Comparison of ENCODE assay signal across 8 cellular contexts in genomic region chr19:40285353-40286234, GRCh38. TPM values are rescaled to one million over a fixed set of nuclear protein-coding genes. Genes with fewer than 3 reads are reported as not detected.
DNase-seq lines count a peak whose midpoint lies in the region; ATAC-seq and TF ChIP-seq lines count a peak whose summit lies in the region.

No MANE protein-coding gene starts in this region.

- peak; percentile 97 for DNase-seq in D341Med (ENCODE audit: low spot score)
- DNase-seq in NT2/D1 (ENCODE audit: low read depth, low spot score) = peak; percentile 93
- peak; percentile 96 for DNase-seq in activated CD8-positive, alpha-beta memory T cell treated with anti-CD3 and anti-CD28 coated beads, Interleukin-2, amount 50 U/mL, for 48 hours
- peak; percentile 92 for DNase-seq in endothelial cell (ENCODE audit: low spot score)
- peak; percentile 88 for DNase-seq in stimulated activated CD8-positive, alpha-beta memory T cell treated with anti-CD3 and anti-CD28 coated beads, Interleukin-15, amount 100 ng/mL, for 24 hours (ENCODE audit: low read depth)

- H3K36me3 Mint-ChIP-seq in endothelial cell (ENCODE audit: low read depth, unreplicated experiment) = peaks cover 4% of the 10 kb centered on the region

- peak overlapping the region; percentile 82 for H3K4me3 ChIP-seq in HUES48 (ENCODE audit: low read depth, low read length)
- peak overlapping the region; percentile 60 for H3K4me3 ChIP-seq in NT2/D1 (ENCODE audit: insufficient read length, low read depth)
- peak overlapping the region; percentile 94 for H3K4me3 ChIP-seq in mesodermal cell (ENCODE audit: extremely low read depth, insufficient read depth, low read length, poor library complexity, severe bottlenecking)

- no peaks in the 10 kb centered on the region for H3K27me3 ChIP-seq in HUES48 (ENCODE audit: control insufficient read depth, insufficient read depth, low read length)
- no peaks in the 10 kb centered on the region for H3K27me3 ChIP-seq in NT2/D1 (ENCODE audit: insufficient read depth, insufficient read length)

- H3K4me1 Mint-ChIP-seq in endothelial cell (ENCODE audit: unreplicated experiment) = peaks cover 18% of the 10 kb centered on the region

- H3K9me3 Mint-ChIP-seq in endothelial cell (ENCODE audit: unreplicated experiment) = no peaks in the 10 kb centered on the region

- peak overlapping the region; percentile 99 for H3K27ac ChIP-seq in HUES48 (ENCODE audit: low read depth, low read length)
- peak overlapping the region; percentile 97 for H3K27ac ChIP-seq in mesodermal cell (ENCODE audit: low read depth, low read length, severe bottlenecking)

- WGBS in mesodermal cell (ENCODE audit: insufficient coverage in 2 of 2), 2 experiments = 13 to 18% methylated on average over 20 to 29 of the region's 42 CpGs

- H3K9me3 ChIP-seq in HUES48 (ENCODE audit: control insufficient read depth, insufficient read depth, low read length) (no peaks in the 10 kb centered on the region), NT2/D1 (ENCODE audit: insufficient read depth, low read length) (no peaks in the 10 kb centered on the region), mesodermal cell (ENCODE audit: control insufficient read depth, low read length) (no peaks in the 10 kb centered on the region)

- peak overlapping the region; percentile 93 for H3K9ac ChIP-seq in HUES48 (ENCODE audit: low read depth, low read length)
- no peak overlapping the region for H3K9ac ChIP-seq in NT2/D1 (ENCODE audit: insufficient read length, low read depth)

- no peak for TF ChIP-seq CTCF in endothelial cell (IDR thresholded peaks at IDR 0.05; ENCODE audit: unreplicated experiment)

- H3K4me1 ChIP-seq in HUES48 (ENCODE audit: control insufficient read depth, insufficient read depth, low read length) (peaks cover 12% of the 10 kb centered on the region), NT2/D1 (ENCODE audit: insufficient read depth, insufficient read length) (peaks cover 10% of the 10 kb centered on the region), mesodermal cell (ENCODE audit: control insufficient read depth, insufficient read depth, low read length, poor library complexity, severe bottlenecking) (peaks cover 24% of the 10 kb centered on the region)

- ATAC-seq in GM21423 (IDR thresholded peaks at IDR 0.05; ENCODE audit: unreplicated experiment) = peak; percentile 81

- H3K36me3 ChIP-seq in HUES48 (ENCODE audit: control insufficient read depth, insufficient read depth, low read length) (peaks cover 9% of the 10 kb centered on the region; the same call in 1 of the 2 replicates), NT2/D1 (ENCODE audit: insufficient read depth, insufficient read length, low read length) (peaks cover 18% of the 10 kb centered on the region), mesodermal cell (ENCODE audit: control insufficient read depth, insufficient read depth, low read length) (peaks cover 14% of the 10 kb centered on the region)

- peak overlapping the region; percentile 91 for H3K4me3 Mint-ChIP-seq in endothelial cell (ENCODE audit: unreplicated experiment)

- H3K27me3 Mint-ChIP-seq in endothelial cell (ENCODE audit: unreplicated experiment) = peaks cover 7% of the 10 kb centered on the region

- H3K27ac Mint-ChIP-seq in endothelial cell (ENCODE audit: unreplicated experiment) = peak overlapping the region; percentile 98

RNA-seq across cellular contexts. Expression of gene AKT2, which starts 0.4 kb away (rescaled TPM):
- total RNA-seq in endothelial cell (ENCODE audit: unreplicated experiment) = 89.8 TPM
- polyA plus RNA-seq in mesodermal cell (2013, experiment 1 of 2) = 83.6 TPM
- polyA plus RNA-seq in mesodermal cell (2013, experiment 2 of 2) = 87.2 TPM

RNA-seq across cellular contexts. Expression of gene CCNP, which starts 59.1 kb away (rescaled TPM):
- 0.18 TPM for total RNA-seq in endothelial cell (ENCODE audit: unreplicated experiment)
- not detected for polyA plus RNA-seq in mesodermal cell (2013, experiment 1 of 2)
- not detected for polyA plus RNA-seq in mesodermal cell (2013, experiment 2 of 2)

Comparison
In these comparisons a context has a peak if more than half of its experiments do, and no peak if none do; other contexts are left out.
1. Peak in every context shown above with its lines: DNase-seq, ATAC-seq, H3K4me3 ChIP-seq and H3K27ac ChIP-seq.